In genomic region chr13:27619711-27620376, GRCh38 we compare ENCODE assay signal across 8 cellular contexts. TPM values are rescaled to one million over a fixed set of nuclear protein-coding genes. Genes with fewer than 3 reads are reported as not detected.
DNase-seq lines count a peak whose midpoint lies in the region; ATAC-seq and TF ChIP-seq lines count a peak whose summit lies in the region.

No MANE protein-coding gene starts in this region.

- peak in 2 of 3 experiments; percentile 16 to 80 for DNase-seq in NCI-H1417 (lab: John Stamatoyannopoulos, UW)
- DNase-seq in NCI-H1417 treated with DMSO at 0.1 percent for 48 hours (lab: John Stamatoyannopoulos, UW), result no peak
- no peak for DNase-seq in HFF-Myc (ENCODE audit: extremely low read depth, low read depth)
- DNase-seq in NAMALWA (ENCODE audit: low spot score), result peak; percentile 59
- peak; percentile 17 for DNase-seq in activated T-cell treated with anti-CD3 and anti-CD28 coated beads for 24 hours (ENCODE audit: low read depth)
- DNase-seq in fibroblast of pulmonary artery (ENCODE audit: low read depth), result peak; percentile 39
- DNase-seq in omental fat pad (ENCODE audit: low spot score), result no peak
- DNase-seq in vagina (ENCODE audit: extremely low spot score in 2 of 2), result no peak

- peak overlapping the region; percentile 98 for H3K27ac ChIP-seq in vagina

- intact Hi-C loops in vagina (cut with DNase I), result no loop called here

- no peaks in the 10 kb centered on the region for H3K27me3 ChIP-seq in vagina

- TF ChIP-seq POLR2A in vagina (IDR thresholded peaks at IDR 0.05), result no peak

- H3K4me3 ChIP-seq in HFF-Myc (replicated peaks; ENCODE audit: low read depth, low read length) (peak overlapping the region; percentile 90), fibroblast of pulmonary artery (replicated peaks; ENCODE audit: low read depth, low read length) (peak overlapping the region; percentile 81), vagina (peak overlapping the region; percentile 67 to 96)

- peaks cover 51% of the 10 kb centered on the region for H3K4me1 ChIP-seq in vagina

- peaks cover 0 to 4% of the 10 kb centered on the region in 2 donors for H3K36me3 ChIP-seq in vagina

- TF ChIP-seq CTCF in HFF-Myc (IDR thresholded peaks at IDR 0.05; ENCODE audit: low read depth, low read length, missing control alignments) (no peak), fibroblast of pulmonary artery (IDR thresholded peaks at IDR 0.05; ENCODE audit: low read length, missing control alignments) (peak; percentile 16), omental fat pad (IDR thresholded peaks at IDR 0.05) (no peak), vagina (IDR thresholded peaks at IDR 0.05) (no peak)

- peaks cover 1% of the 10 kb centered on the region for H3K9me3 ChIP-seq in vagina

- peak; percentile 65 for ATAC-seq in omental fat pad (ENCODE audit: low FRiP score)

RNA-seq across cellular contexts. Expression of gene LNX2, which starts 0.5 kb away (rescaled TPM):
- 1 to 10 TPM; 5.0 to 6.6 (median 5.7) TPM for total RNA-seq in omental fat pad
- 12.0 TPM for total RNA-seq in vagina

RNA-seq across cellular contexts. Expression of gene POLR1D, which starts 1.8 kb away (rescaled TPM):
- total RNA-seq in omental fat pad (100 to 1,000 TPM in 1 of 4 donors, 10 to 100 TPM in 3; 69.0 to 110 (median 75.5) TPM), vagina (74.2 TPM)

Comparison
In these comparisons a context has a peak if more than half of its experiments do, and no peak if none do; other contexts are left out.
1. DNase-seq: peak in NCI-H1417 (2 of 3), NAMALWA (single experiment), activated T-cell treated with anti-CD3 and anti-CD28 coated beads for 24 hours (single experiment) and fibroblast of pulmonary artery (single experiment); none in NCI-H1417 treated with DMSO at 0.1 percent for 48 hours (single experiment), HFF-Myc (single experiment), omental fat pad (single experiment) and vagina (0 of 2).
2. Peak in every context shown above with its lines, with median percentiles within 50 percentile points of each other: H3K4me3 ChIP-seq.